In the genomic region with DNA sequence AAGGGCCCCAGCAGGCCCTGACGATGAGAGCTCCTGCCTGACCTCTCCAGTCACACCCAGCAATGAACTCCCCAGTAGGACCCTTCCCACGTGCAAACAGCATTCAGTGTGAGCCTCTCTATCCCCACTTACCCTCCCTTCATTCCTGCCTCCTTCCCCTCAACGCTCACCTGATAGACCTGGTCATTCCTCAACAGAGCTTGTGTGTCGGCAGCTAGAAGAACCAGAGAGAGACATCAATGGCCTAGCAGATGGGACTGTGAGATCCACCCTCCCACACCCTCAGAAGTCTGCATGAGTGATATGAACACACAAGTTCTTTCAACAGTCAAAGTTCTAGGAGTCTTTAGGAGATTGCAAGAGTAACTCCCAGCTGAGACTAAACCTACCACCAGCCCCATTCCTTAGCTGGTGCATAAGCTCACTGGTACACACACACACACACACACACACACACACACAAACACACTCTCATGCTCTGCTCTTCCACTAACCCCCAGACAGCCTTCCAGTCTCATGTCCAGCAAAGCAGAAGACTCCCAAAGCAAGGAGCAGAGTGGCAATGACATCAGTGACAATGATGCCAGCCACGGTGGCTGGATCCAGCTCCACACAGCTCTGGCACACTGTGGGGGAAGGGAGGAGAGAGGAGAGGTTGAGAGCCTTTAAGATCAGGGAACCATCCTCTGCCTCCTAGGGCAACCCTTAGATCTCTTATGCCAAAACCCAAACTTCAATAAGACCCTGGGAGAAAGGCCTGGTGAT, we compare ENCODE assay signal across 17 cellular contexts. TPM values are rescaled to one million over a fixed set of nuclear protein-coding genes. Genes with fewer than 3 reads are reported as not detected.
DNase-seq lines count a peak whose midpoint lies in the region; ATAC-seq and TF ChIP-seq lines count a peak whose summit lies in the region.
"Had no signal": no experiment of that assay in that cellular context is flagged by ENCODE, and none has a peak within 500 bp of the region (broad histone marks: within the 10 kb centered on the region; RNA-seq: fewer than 3 reads in every experiment).

No MANE protein-coding gene starts in this region.

- no peak overlapping the region for H3K4me2 ChIP-seq in SK-N-SH

- H3K9me3 ChIP-seq in colonic mucosa (no peaks in the 10 kb centered on the region), SK-N-SH (no peaks in the 10 kb centered on the region)
- H3K9me3 ChIP-seq: MG63, mucosa of descending colon, pancreas, tibial nerve had no signal

- no peaks in the 10 kb centered on the region for H3F3A ChIP-seq in SK-N-SH (replicated peaks; ENCODE audit: insufficient read depth)

- no peak overlapping the region for H2AFZ ChIP-seq in SK-N-SH (ENCODE audit: low read depth)

- H3K9ac ChIP-seq in colonic mucosa (ENCODE audit: low read depth in 2 of 2, low read length in 2 of 2) = peak overlapping the region in 1 of 2 donors; percentile 24
- H3K9ac ChIP-seq in SK-N-SH = no peak overlapping the region

- peak overlapping the region; percentile 2 for H3K4me3 ChIP-seq in colonic mucosa
- H3K4me3 ChIP-seq in SK-N-SH (ENCODE audit: low read depth in 2 of 2, low read length in 1 of 2) = no peak overlapping the region
- H3K4me3 ChIP-seq: MG63, mucosa of descending colon, pancreas, tibial nerve had no signal

- H3K27ac ChIP-seq in colonic mucosa (peak overlapping the region; percentile 40), SK-N-SH (ENCODE audit: low read depth in 2 of 2, low read length in 1 of 2) (no peak overlapping the region)
- H3K27ac ChIP-seq: 22Rv1, pancreas had no signal

- TF ChIP-seq RAD21 in SK-N-SH (IDR thresholded peaks at IDR 0.05; ENCODE audit: low read length) = no peak

- ATAC-seq in activated CD4-positive, alpha-beta T cell treated with anti-CD3 and anti-CD28 coated beads for 36 hours = no peak
- no peak for ATAC-seq in stimulated activated memory B cell treated with anti-CD40 and anti-IgM and Interleukin-4, amounts not matched to agents 10 μg/mL and 1 μg/mL and 100 μg/mL, for 72 hours
- ATAC-seq in GM18873 (IDR thresholded peaks at IDR 0.05; ENCODE audit: low FRiP score, unreplicated experiment) = no peak

- no peaks in the 10 kb centered on the region for H3K27me3 ChIP-seq in colonic mucosa
- no peaks in the 10 kb centered on the region; the same call in 1 of the 2 replicates for H3K27me3 ChIP-seq in SK-N-SH (ENCODE audit: insufficient read depth)
- H3K27me3 ChIP-seq: MG63, pancreas had no signal

- H3K27ac Mint-ChIP-seq in activated CD4-positive, alpha-beta T cell treated with anti-CD3 and anti-CD28 coated beads for 36 hours = peak overlapping the region; percentile 100
- peak overlapping the region; percentile 99 for H3K27ac Mint-ChIP-seq in activated CD4-positive, alpha-beta memory T cell treated with anti-CD3 and anti-CD28 coated beads, Interleukin-2, amount 10 ng/mL, durations not matched to agents 7 days and 5 days
- peak overlapping the region; percentile 84 for H3K27ac Mint-ChIP-seq in stimulated activated memory B cell treated with anti-CD40 and anti-IgM and Interleukin-4, amounts not matched to agents 10 μg/mL and 1 μg/mL and 100 μg/mL, for 72 hours

- CTCF ChIA-PET in activated CD4-positive, alpha-beta T cell treated with anti-CD3 and anti-CD28 coated beads for 36 hours (lab: Charles Lee) = interaction anchor here (0.8 to 2.4 kb wide), 9 partner anchors 8 to 140 kb away, joined by 3 to 11 read pairs (median 4); no protein-coding TSS in a partner anchor
- CTCF ChIA-PET in activated CD4-positive, alpha-beta memory T cell treated with anti-CD3 and anti-CD28 coated beads, Interleukin-2, amount 10 ng/mL, durations not matched to agents 7 days and 5 days (lab: Charles Lee) = interaction anchor here (0.6 to 3.8 kb wide), 10 partner anchors 19 to 168 kb away, joined by 3 to 20 read pairs (median 4); a partner anchor contains a TSS
- CTCF ChIA-PET in SK-N-SH (lab: Yijun Ruan, JAX) = interaction anchor here (1.2 to 1.9 kb wide), 2 partner anchors 13 to 141 kb away, joined by 3 to 9 read pairs; no protein-coding TSS in a partner anchor

- intact Hi-C loops in activated CD4-positive, alpha-beta T cell treated with anti-CD3 and anti-CD28 coated beads for 36 hours (cut with DNase I, micrococcal nuclease) = loop anchor here (1.0 to 5.0 kb wide), 4 partner anchors 30 to 588 kb away; a partner anchor contains a TSS
- intact Hi-C loops in colonic mucosa (cut with DNase I) = no loop called here

- DNase-seq in activated CD4-positive, alpha-beta T cell treated with anti-CD3 and anti-CD28 coated beads for 36 hours = peak; percentile 50
- DNase-seq in activated CD4-positive, alpha-beta T cell treated with anti-CD3 and anti-CD28 coated beads for 4 hours = no peak
- no peak for DNase-seq in activated CD4-positive, alpha-beta memory T cell treated with anti-CD3 and anti-CD28 coated beads, Interleukin-2, amount 10 ng/mL, durations not matched to agents 7 days and 5 days
- DNase-seq in colonic mucosa (no peak), NCI-H524 (lab: John Stamatoyannopoulos, UW) (no peak), SK-N-SH (no peak)
- DNase-seq: head of caudate nucleus, MG63, pancreas had no signal

- H3K9me3 Mint-ChIP-seq in activated CD4-positive, alpha-beta T cell treated with anti-CD3 and anti-CD28 coated beads for 36 hours (ENCODE audit: low read depth) = no peaks in the 10 kb centered on the region
- no peaks in the 10 kb centered on the region for H3K9me3 Mint-ChIP-seq in activated CD4-positive, alpha-beta memory T cell treated with anti-CD3 and anti-CD28 coated beads, Interleukin-2, amount 10 ng/mL, durations not matched to agents 7 days and 5 days
- no peaks in the 10 kb centered on the region for H3K9me3 Mint-ChIP-seq in stimulated activated memory B cell treated with anti-CD40 and anti-IgM and Interleukin-4, amounts not matched to agents 10 μg/mL and 1 μg/mL and 100 μg/mL, for 72 hours

- 3% methylated on average over 4 of the region's 5 CpGs for WGBS in SK-N-SH (ENCODE audit: low lambda C conversion rate)

- H3K4me3 Mint-ChIP-seq in activated CD4-positive, alpha-beta T cell treated with anti-CD3 and anti-CD28 coated beads for 36 hours = peak overlapping the region; percentile 83
- H3K4me3 Mint-ChIP-seq in activated CD4-positive, alpha-beta memory T cell treated with anti-CD3 and anti-CD28 coated beads, Interleukin-2, amount 10 ng/mL, durations not matched to agents 7 days and 5 days = peak overlapping the region; percentile 89
- H3K4me3 Mint-ChIP-seq in stimulated activated memory B cell treated with anti-CD40 and anti-IgM and Interleukin-4, amounts not matched to agents 10 μg/mL and 1 μg/mL and 100 μg/mL, for 72 hours = no peak overlapping the region

- no peaks in the 10 kb centered on the region for H3K27me3 Mint-ChIP-seq in activated CD4-positive, alpha-beta T cell treated with anti-CD3 and anti-CD28 coated beads for 36 hours
- H3K27me3 Mint-ChIP-seq in activated CD4-positive, alpha-beta memory T cell treated with anti-CD3 and anti-CD28 coated beads, Interleukin-2, amount 10 ng/mL, durations not matched to agents 7 days and 5 days = no peaks in the 10 kb centered on the region
- H3K27me3 Mint-ChIP-seq in stimulated activated memory B cell treated with anti-CD40 and anti-IgM and Interleukin-4, amounts not matched to agents 10 μg/mL and 1 μg/mL and 100 μg/mL, for 72 hours = no peaks in the 10 kb centered on the region

- H3K4me1 ChIP-seq in colonic mucosa (no peaks in the 10 kb centered on the region), SK-N-SH (ENCODE audit: control insufficient read depth in 1 of 2, insufficient read depth in 2 of 2, low read depth in 1 of 2, low read length in 1 of 2) (no peaks in the 10 kb centered on the region)
- H3K4me1 ChIP-seq: pancreas, tibial nerve had no signal

- POLR2A ChIA-PET in activated CD4-positive, alpha-beta T cell treated with anti-CD3 and anti-CD28 coated beads for 36 hours (lab: Charles Lee) = interaction anchor here (0.7 to 1.4 kb wide), 6 partner anchors 31 to 123 kb away, joined by 3 to 6 read pairs (median 4); a partner anchor contains a TSS
- POLR2A ChIA-PET in activated CD4-positive, alpha-beta memory T cell treated with anti-CD3 and anti-CD28 coated beads, Interleukin-2, amount 10 ng/mL, durations not matched to agents 7 days and 5 days (lab: Charles Lee) = interaction anchor here (0.8 to 7.2 kb wide), 15 partner anchors 9 to 137 kb away, joined by 3 to 42 read pairs (median 5); a partner anchor contains a TSS
- POLR2A ChIA-PET in SK-N-SH (lab: Yijun Ruan, JAX) = interaction anchor here (0.6 kb wide), 1 partner anchor 62 kb away, joined by 3 read pairs; no protein-coding TSS in a partner anchor

- H3K9me2 ChIP-seq in SK-N-SH = no peaks in the 10 kb centered on the region

- H4K20me1 ChIP-seq in SK-N-SH (ENCODE audit: insufficient read depth) = no peaks in the 10 kb centered on the region

- H3K36me3 ChIP-seq in colonic mucosa (no peaks in the 10 kb centered on the region), SK-N-SH (replicated peaks in 1 of 2; ENCODE audit: control insufficient read depth in 1 of 2, insufficient read depth in 2 of 2, low read length in 1 of 2) (no peaks in the 10 kb centered on the region)
- H3K36me3 ChIP-seq: MG63, pancreas, tibial nerve had no signal

- H3K4me1 Mint-ChIP-seq in activated CD4-positive, alpha-beta T cell treated with anti-CD3 and anti-CD28 coated beads for 36 hours = peaks cover 45% of the 10 kb centered on the region
- peaks cover 60% of the 10 kb centered on the region for H3K4me1 Mint-ChIP-seq in activated CD4-positive, alpha-beta memory T cell treated with anti-CD3 and anti-CD28 coated beads, Interleukin-2, amount 10 ng/mL, durations not matched to agents 7 days and 5 days
- H3K4me1 Mint-ChIP-seq in stimulated activated memory B cell treated with anti-CD40 and anti-IgM and Interleukin-4, amounts not matched to agents 10 μg/mL and 1 μg/mL and 100 μg/mL, for 72 hours = peaks cover 20% of the 10 kb centered on the region

- TF ChIP-seq EP300 in SK-N-SH (IDR thresholded peaks at IDR 0.05; ENCODE audit: borderline replicate concordance in 1 of 2, low read depth in 1 of 2, low read length in 1 of 2) = no peak

- H3K36me3 Mint-ChIP-seq in activated CD4-positive, alpha-beta T cell treated with anti-CD3 and anti-CD28 coated beads for 36 hours (ENCODE audit: low read depth) = peaks cover 55% of the 10 kb centered on the region
- peaks cover 62% of the 10 kb centered on the region for H3K36me3 Mint-ChIP-seq in activated CD4-positive, alpha-beta memory T cell treated with anti-CD3 and anti-CD28 coated beads, Interleukin-2, amount 10 ng/mL, durations not matched to agents 7 days and 5 days (ENCODE audit: low read depth)
- no peaks in the 10 kb centered on the region for H3K36me3 Mint-ChIP-seq in stimulated activated memory B cell treated with anti-CD40 and anti-IgM and Interleukin-4, amounts not matched to agents 10 μg/mL and 1 μg/mL and 100 μg/mL, for 72 hours

- TF ChIP-seq CTCF in colonic mucosa (IDR thresholded peaks at IDR 0.05) = no peak
- TF ChIP-seq CTCF in SK-N-SH (IDR thresholded peaks at IDR 0.05) = no peak

- no peaks in the 10 kb centered on the region for H3K79me2 ChIP-seq in SK-N-SH (ENCODE audit: insufficient read depth)

RNA-seq across cellular contexts. Expression of a gene that starts 3.0 kb away (rescaled TPM):
- total RNA-seq in activated CD4-positive, alpha-beta T cell treated with anti-CD3 and anti-CD28 coated beads for 36 hours = 100 to 1,000 TPM; 305 to 331 TPM
- 100 to 1,000 TPM; 467 to 476 TPM for total RNA-seq in activated CD4-positive, alpha-beta memory T cell treated with anti-CD3 and anti-CD28 coated beads, Interleukin-2, amount 10 ng/mL, durations not matched to agents 7 days and 5 days
- total RNA-seq in colonic mucosa = 1 to 10 TPM; 3.1 to 4.7 TPM
- polyA plus RNA-seq in SK-N-SH (2012; rRNA removed) = 0.44 TPM in 1 of 2 replicates, not detected in the other
- polyA plus RNA-seq in SK-N-SH (2012; cell fraction: cytosol; rRNA removed) = 0.15 and 0.20 TPM in 2 replicates
- 0.23 TPM in 1 of 2 replicates, not detected in the other for polyA plus RNA-seq in SK-N-SH (2012; cell fraction: nucleus; rRNA removed)
- total RNA-seq: G401, kidney epithelial cell had no signal

RNA-seq across cellular contexts. Expression of a gene that starts 4.7 kb away (rescaled TPM):
- 100 to 1,000 TPM; 141 to 146 TPM for total RNA-seq in activated CD4-positive, alpha-beta T cell treated with anti-CD3 and anti-CD28 coated beads for 36 hours
- total RNA-seq in activated CD4-positive, alpha-beta memory T cell treated with anti-CD3 and anti-CD28 coated beads, Interleukin-2, amount 10 ng/mL, durations not matched to agents 7 days and 5 days = 100 to 1,000 TPM; 223 to 225 TPM
- total RNA-seq in colonic mucosa = 1 to 10 TPM; 1.6 to 2.0 TPM
- polyA plus RNA-seq in SK-N-SH (2012; rRNA removed) = not detected in 2 replicates
- not detected in 2 replicates for polyA plus RNA-seq in SK-N-SH (2012; cell fraction: cytosol; rRNA removed)
- not detected in 2 replicates for polyA plus RNA-seq in SK-N-SH (2012; cell fraction: nucleus; rRNA removed)
- total RNA-seq: cerebellum, G401, kidney epithelial cell had no signal

RNA-seq across cellular contexts. Expression of a gene that starts 19.9 kb away (rescaled TPM):
- total RNA-seq in activated CD4-positive, alpha-beta T cell treated with anti-CD3 and anti-CD28 coated beads for 36 hours = 10 to 100 TPM; 44.2 to 50.7 TPM
- 10 to 100 TPM; 42.1 to 44.1 TPM for total RNA-seq in activated CD4-positive, alpha-beta memory T cell treated with anti-CD3 and anti-CD28 coated beads, Interleukin-2, amount 10 ng/mL, durations not matched to agents 7 days and 5 days
- 10 to 100 TPM; 44.8 to 46.9 TPM for total RNA-seq in colonic mucosa
- polyA plus RNA-seq in SK-N-SH (2012; rRNA removed) = 7.7 and 9.3 TPM in 2 replicates
- polyA plus RNA-seq in SK-N-SH (2012; cell fraction: cytosol; rRNA removed) = 9.9 and 10.1 TPM in 2 replicates
- polyA plus RNA-seq in SK-N-SH (2012; cell fraction: nucleus; rRNA removed) = 9.4 and 18.1 TPM in 2 replicates

RNA-seq across cellular contexts. Expression of a gene that starts 34.9 kb away (rescaled TPM):
- 100 to 1,000 TPM; 400 to 530 TPM for total RNA-seq in activated CD4-positive, alpha-beta T cell treated with anti-CD3 and anti-CD28 coated beads for 36 hours
- total RNA-seq in activated CD4-positive, alpha-beta memory T cell treated with anti-CD3 and anti-CD28 coated beads, Interleukin-2, amount 10 ng/mL, durations not matched to agents 7 days and 5 days = 100 to 1,000 TPM; 639 to 653 TPM
- 1 to 10 TPM; 4.3 to 5.7 TPM for total RNA-seq in colonic mucosa
- polyA plus RNA-seq in SK-N-SH (2012; rRNA removed) = not detected in 2 replicates
- not detected in 2 replicates for polyA plus RNA-seq in SK-N-SH (2012; cell fraction: cytosol; rRNA removed)
- polyA plus RNA-seq in SK-N-SH (2012; cell fraction: nucleus; rRNA removed) = not detected in 2 replicates
- total RNA-seq: cerebellum, G401, kidney epithelial cell had no signal

Comparison
In these comparisons a context has a peak if more than half of its experiments do, and no peak if none do; other contexts are left out.
1. RNA of a gene that starts 3.0 kb away (total RNA-seq): 467 to 476 TPM in activated CD4-positive, alpha-beta memory T cell treated with anti-CD3 and anti-CD28 coated beads, Interleukin-2, amount 10 ng/mL, durations not matched to agents 7 days and 5 days and 305 to 331 TPM in activated CD4-positive, alpha-beta T cell treated with anti-CD3 and anti-CD28 coated beads for 36 hours; 3.1 to 4.7 TPM in colonic mucosa; every median in the first group is over 10 times any median in the second.
2. RNA of a gene that starts 4.7 kb away (total RNA-seq): 223 to 225 TPM in activated CD4-positive, alpha-beta memory T cell treated with anti-CD3 and anti-CD28 coated beads, Interleukin-2, amount 10 ng/mL, durations not matched to agents 7 days and 5 days and 141 to 146 TPM in activated CD4-positive, alpha-beta T cell treated with anti-CD3 and anti-CD28 coated beads for 36 hours; 1.6 to 2.0 TPM in colonic mucosa; every median in the first group is over 10 times any median in the second.
3. Peak in every context shown above with its lines, with median percentiles within 50 percentile points of each other: H3K27ac Mint-ChIP-seq.